Comparison of ENCODE assay signal across 20 cellular contexts in the genomic region with DNA sequence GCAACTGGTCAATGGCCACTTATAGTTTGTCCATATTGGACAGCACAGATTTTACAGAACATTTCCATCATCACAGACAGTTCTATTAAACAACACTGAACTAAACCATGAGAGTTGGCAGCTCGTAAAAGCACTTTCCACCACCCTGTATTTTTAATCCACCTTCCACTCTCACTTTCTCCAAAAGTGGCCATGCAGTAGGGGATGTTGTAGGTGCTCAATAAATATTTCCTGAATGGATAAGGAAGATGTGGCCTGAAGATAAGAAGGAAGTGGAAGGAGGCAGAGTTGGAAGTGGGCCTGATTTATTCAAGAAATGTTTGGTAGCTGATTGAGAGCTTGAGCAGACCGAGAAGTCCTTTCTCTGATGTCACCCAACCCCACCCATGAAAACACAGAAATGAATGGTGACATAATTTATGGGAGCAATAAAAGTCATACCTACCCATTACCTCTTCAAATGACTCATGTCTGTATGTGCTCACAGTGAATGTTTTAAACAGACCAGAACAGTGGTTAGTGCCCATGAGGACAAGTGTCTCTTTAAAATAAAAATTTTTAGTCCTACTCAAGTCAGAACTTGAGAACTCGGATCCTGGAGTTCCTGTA. TPM values are rescaled to one million over a fixed set of nuclear protein-coding genes. Genes with fewer than 3 reads are reported as not detected.
DNase-seq lines count a peak whose midpoint lies in the region; ATAC-seq lines count a peak whose summit lies in the region.
"Had no signal": no experiment of that assay in that cellular context is flagged by ENCODE, and none has a peak within 500 bp of the region (broad histone marks: within the 10 kb centered on the region; RNA-seq: fewer than 3 reads in every experiment).

No MANE protein-coding gene starts in this region.

- H3K4me3 Mint-ChIP-seq in activated T-cell treated with anti-CD3 and anti-CD28 coated beads, Interleukin-2, amount 50 U/mL, for 24 hours, result no peak overlapping the region
- H3K4me3 Mint-ChIP-seq in stimulated activated naive CD8-positive, alpha-beta T cell treated with anti-CD3 and anti-CD28 coated beads, Interleukin-15, amount 100 ng/mL, for 72 hours, result no peak overlapping the region
- H3K4me3 Mint-ChIP-seq: activated B cell treated with CpG ODN at 0.5 μM for 24 hours; CD4-positive, CD25-positive, alpha-beta regulatory T cell; neural crest cell had no signal

- no peaks in the 10 kb centered on the region for H3K36me3 Mint-ChIP-seq in activated T-cell treated with anti-CD3 and anti-CD28 coated beads, Interleukin-2, amount 50 U/mL, for 24 hours (ENCODE audit: low read depth)
- H3K36me3 Mint-ChIP-seq: CD4-positive, CD25-positive, alpha-beta regulatory T cell had no signal

- peaks cover 2% of the 10 kb centered on the region for H3K27me3 Mint-ChIP-seq in activated T-cell treated with anti-CD3 and anti-CD28 coated beads, Interleukin-2, amount 50 U/mL, for 24 hours
- peaks cover 32% of the 10 kb centered on the region for H3K27me3 Mint-ChIP-seq in stimulated activated naive CD8-positive, alpha-beta T cell treated with anti-CD3 and anti-CD28 coated beads, Interleukin-15, amount 100 ng/mL, for 72 hours
- H3K27me3 Mint-ChIP-seq: CD4-positive, CD25-positive, alpha-beta regulatory T cell had no signal

- H3K9me3 Mint-ChIP-seq in activated T-cell treated with anti-CD3 and anti-CD28 coated beads, Interleukin-2, amount 50 U/mL, for 24 hours, result no peaks in the 10 kb centered on the region
- H3K9me3 Mint-ChIP-seq in stimulated activated naive CD8-positive, alpha-beta T cell treated with anti-CD3 and anti-CD28 coated beads, Interleukin-15, amount 100 ng/mL, for 72 hours, result no peaks in the 10 kb centered on the region
- H3K9me3 Mint-ChIP-seq: activated B cell treated with CpG ODN at 0.5 μM for 24 hours, neural crest cell had no signal

- H3K4me1 Mint-ChIP-seq in activated T-cell treated with anti-CD3 and anti-CD28 coated beads, Interleukin-2, amount 50 U/mL, for 24 hours (ENCODE audit: low read depth), result peaks cover 21% of the 10 kb centered on the region
- H3K4me1 Mint-ChIP-seq in stimulated activated naive CD8-positive, alpha-beta T cell treated with anti-CD3 and anti-CD28 coated beads, Interleukin-15, amount 100 ng/mL, for 72 hours, result peaks cover 16% of the 10 kb centered on the region
- H3K4me1 Mint-ChIP-seq: activated B cell treated with CpG ODN at 0.5 μM for 24 hours had no signal

- peak; percentile 83 for ATAC-seq in esophagus mucosa
- ATAC-seq in stimulated activated naive CD8-positive, alpha-beta T cell treated with anti-CD3 and anti-CD28 coated beads, Interleukin-15, amount 100 ng/mL, for 72 hours, result peak; percentile 81

- intact Hi-C loops in posterior cingulate gyrus (cut with DNase I), result no loop called here

- H3K27ac Mint-ChIP-seq in activated T-cell treated with anti-CD3 and anti-CD28 coated beads, Interleukin-2, amount 50 U/mL, for 24 hours, result peak overlapping the region; percentile 45
- no peak overlapping the region for H3K27ac Mint-ChIP-seq in stimulated activated naive CD8-positive, alpha-beta T cell treated with anti-CD3 and anti-CD28 coated beads, Interleukin-15, amount 100 ng/mL, for 72 hours
- H3K27ac Mint-ChIP-seq: activated B cell treated with CpG ODN at 0.5 μM for 24 hours; CD4-positive, CD25-positive, alpha-beta regulatory T cell had no signal

- DNase-seq in activated T-cell treated with anti-CD3 and anti-CD28 coated beads, Interleukin-2, amount 50 U/mL, for 24 hours, result no peak
- DNase-seq in activated T-cell treated with anti-CD3 and anti-CD28 coated beads, Interleukin-2, amount 50 U/mL, for 1 hour, result no peak
- DNase-seq in NCI-H69 (lab: John Stamatoyannopoulos, UW) (peak; percentile 65), posterior cingulate gyrus (no peak), H4 (ENCODE audit: low spot score) (no peak)
- DNase-seq in stimulated activated naive CD8-positive, alpha-beta T cell treated with anti-CD3 and anti-CD28 coated beads, Interleukin-15, amount 100 ng/mL, for 72 hours, result no peak
- DNase-seq in stimulated activated CD4-positive, alpha-beta T cell treated with anti-CD3 and anti-CD28 coated beads, Interleukin-2, amount 100 ng/mL, for 48 hours, result no peak
- DNase-seq: activated B cell treated with CpG ODN at 0.5 μM for 24 hours; activated naive CD4-positive, alpha-beta T cell; brain microvascular endothelial cell; glutamatergic neuron; mesendoderm; NCI-H1436; NK-92 treated with Interleukin-12 subunit alpha and Interleukin-12 subunit beta, amount 100 ng/mL, for 24 hours; SIG-M5; stomach; T-helper 2 cell had no signal

RNA-seq across cellular contexts. Expression of a gene that starts 39.6 kb away (rescaled TPM):
- total RNA-seq in esophagus mucosa, result 202 TPM
- total RNA-seq in H4 (2014; rRNA removed; shearing (Covaris generic)), result 262 and 315 TPM in 2 replicates
